7 cellular contexts compared by ENCODE assay signal in genomic region chr5:179795049-179795862, GRCh38. TPM values are rescaled to one million over a fixed set of nuclear protein-coding genes. Genes with fewer than 3 reads are reported as not detected.
DNase-seq lines count a peak whose midpoint lies in the region; ATAC-seq, FAIRE-seq and TF ChIP-seq lines count a peak whose summit lies in the region.

No MANE protein-coding gene starts in this region.

- H3K27ac Mint-ChIP-seq in WTC11: no peak overlapping the region
- H3K27ac Mint-ChIP-seq in glutamatergic neuron (ENCODE audit: unreplicated experiment): no peak overlapping the region

- peaks cover 31% of the 10 kb centered on the region for H3K36me3 ChIP-seq in HUES48 (ENCODE audit: control insufficient read depth, insufficient read depth, low read length)

- no peak overlapping the region for H3K27ac ChIP-seq in HUES48 (ENCODE audit: low read depth, low read length)

- ATAC-seq in WTC11: peak; percentile 28
- no peak for ATAC-seq in sciatic nerve
- ATAC-seq in HG02884 (IDR thresholded peaks at IDR 0.05; ENCODE audit: unreplicated experiment): no peak

- peak overlapping the region; percentile 78 for H3K4me3 ChIP-seq in HUES48 (ENCODE audit: low read depth, low read length)

- H3K36me3 Mint-ChIP-seq in WTC11 (peaks cover 15% of the 10 kb centered on the region), glutamatergic neuron (ENCODE audit: unreplicated experiment) (peaks cover 9% of the 10 kb centered on the region)

- POLR2A ChIA-PET in WTC11 (lab: Charles Lee): interaction anchor here (1.1 kb wide), 1 partner anchor 63 kb away, joined by 3 read pairs; no protein-coding TSS in a partner anchor

- no peak for DNase-seq in GM12892 (ENCODE audit: insufficient read length)
- DNase-seq in WTC11 (ENCODE audit: low spot score): peak; percentile 56
- DNase-seq in glutamatergic neuron: no peak
- peak; percentile 63 for DNase-seq in sciatic nerve (ENCODE audit: low spot score)
- no peak for DNase-seq in DMS114 treated with DMSO at 0.1 percent for 48 hours (lab: John Stamatoyannopoulos, UW; ENCODE audit: unreplicated experiment)

- FAIRE-seq in GM12892 (lab: Jason Lieb, UNC): peak; percentile 92

- no peaks in the 10 kb centered on the region for H3K9me3 ChIP-seq in HUES48 (ENCODE audit: control insufficient read depth, insufficient read depth, low read length)

- TF ChIP-seq CTCF in WTC11 (IDR thresholded peaks at IDR 0.05): no peak
- TF ChIP-seq CTCF in glutamatergic neuron (IDR thresholded peaks at IDR 0.05; ENCODE audit: partially characterized antibody, unreplicated experiment): no peak

- H3K9ac ChIP-seq in HUES48 (ENCODE audit: low read depth, low read length): peak overlapping the region; percentile 44; the same call in 1 of the 2 replicates

- no peaks in the 10 kb centered on the region for H3K9me3 Mint-ChIP-seq in WTC11
- H3K9me3 Mint-ChIP-seq in glutamatergic neuron (ENCODE audit: unreplicated experiment): peaks cover 6% of the 10 kb centered on the region

- H3K27me3 ChIP-seq in HUES48 (ENCODE audit: control insufficient read depth, insufficient read depth, low read length): no peaks in the 10 kb centered on the region

- H3K4me3 Mint-ChIP-seq in WTC11: peak overlapping the region; percentile 67
- peak overlapping the region; percentile 59 for H3K4me3 Mint-ChIP-seq in glutamatergic neuron (ENCODE audit: unreplicated experiment)

- CTCF ChIA-PET in WTC11 (lab: Charles Lee): interaction anchor here (0.5 to 5.7 kb wide), 14 partner anchors 9 to 811 kb away, joined by 3 to 39 read pairs (median 4); partner anchors contain the start of gene SQSTM1

- H3K4me1 Mint-ChIP-seq in WTC11 (peaks cover 18% of the 10 kb centered on the region), glutamatergic neuron (ENCODE audit: low read depth, unreplicated experiment) (no peaks in the 10 kb centered on the region)

- intact Hi-C loops in sciatic nerve (cut with DNase I): no loop called here

- H3K4me1 ChIP-seq in HUES48 (ENCODE audit: control insufficient read depth, insufficient read depth, low read length): peaks cover 9% of the 10 kb centered on the region; the same call in 1 of the 2 replicates

- H3K27me3 Mint-ChIP-seq in WTC11 (ENCODE audit: low read depth) (no peaks in the 10 kb centered on the region), glutamatergic neuron (ENCODE audit: unreplicated experiment) (peaks cover 10% of the 10 kb centered on the region)

- TF ChIP-seq POLR2A in GM12892 (IDR thresholded peaks at IDR 0.05; ENCODE audit: low read depth, low read length): no peak

TF ChIP-seq in WTC11, 78 proteins besides CTCF, POLR2A, EP300 and RAD21 (continues in another document):
- TF ChIP-seq OVOL2 (CRISPR knock-in tag; IDR thresholded peaks at IDR 0.05; ENCODE audit: borderline replicate concordance) (no peak), MLX (CRISPR knock-in tag; IDR thresholded peaks at IDR 0.05) (no peak), CDX4 (CRISPR knock-in tag; IDR thresholded peaks at IDR 0.05; ENCODE audit: borderline replicate concordance) (no peak), HMGA2 (CRISPR knock-in tag; IDR thresholded peaks at IDR 0.05) (no peak), ZNF416 (CRISPR knock-in tag; IDR thresholded peaks at IDR 0.05) (no peak), SOX15 (CRISPR knock-in tag; IDR thresholded peaks at IDR 0.05) (no peak), ZNF232 (CRISPR knock-in tag; IDR thresholded peaks at IDR 0.05) (0 out of 2 replicates have a peak, but pooled peaks have one; percentile 35), ETV6 (CRISPR knock-in tag; IDR thresholded peaks at IDR 0.05) (no peak), ZNF121 (CRISPR knock-in tag; IDR thresholded peaks at IDR 0.05) (peak; percentile 90), NR2C2 (CRISPR knock-in tag; IDR thresholded peaks at IDR 0.05) (no peak), TP53 (CRISPR knock-in tag; IDR thresholded peaks at IDR 0.05) (no peak; the same call in 1 of the 2 replicates), SMAD4 (CRISPR knock-in tag; IDR thresholded peaks at IDR 0.05) (no peak), CREB1 (CRISPR knock-in tag; IDR thresholded peaks at IDR 0.05) (no peak)
- TF ChIP-seq, protein P1, sequence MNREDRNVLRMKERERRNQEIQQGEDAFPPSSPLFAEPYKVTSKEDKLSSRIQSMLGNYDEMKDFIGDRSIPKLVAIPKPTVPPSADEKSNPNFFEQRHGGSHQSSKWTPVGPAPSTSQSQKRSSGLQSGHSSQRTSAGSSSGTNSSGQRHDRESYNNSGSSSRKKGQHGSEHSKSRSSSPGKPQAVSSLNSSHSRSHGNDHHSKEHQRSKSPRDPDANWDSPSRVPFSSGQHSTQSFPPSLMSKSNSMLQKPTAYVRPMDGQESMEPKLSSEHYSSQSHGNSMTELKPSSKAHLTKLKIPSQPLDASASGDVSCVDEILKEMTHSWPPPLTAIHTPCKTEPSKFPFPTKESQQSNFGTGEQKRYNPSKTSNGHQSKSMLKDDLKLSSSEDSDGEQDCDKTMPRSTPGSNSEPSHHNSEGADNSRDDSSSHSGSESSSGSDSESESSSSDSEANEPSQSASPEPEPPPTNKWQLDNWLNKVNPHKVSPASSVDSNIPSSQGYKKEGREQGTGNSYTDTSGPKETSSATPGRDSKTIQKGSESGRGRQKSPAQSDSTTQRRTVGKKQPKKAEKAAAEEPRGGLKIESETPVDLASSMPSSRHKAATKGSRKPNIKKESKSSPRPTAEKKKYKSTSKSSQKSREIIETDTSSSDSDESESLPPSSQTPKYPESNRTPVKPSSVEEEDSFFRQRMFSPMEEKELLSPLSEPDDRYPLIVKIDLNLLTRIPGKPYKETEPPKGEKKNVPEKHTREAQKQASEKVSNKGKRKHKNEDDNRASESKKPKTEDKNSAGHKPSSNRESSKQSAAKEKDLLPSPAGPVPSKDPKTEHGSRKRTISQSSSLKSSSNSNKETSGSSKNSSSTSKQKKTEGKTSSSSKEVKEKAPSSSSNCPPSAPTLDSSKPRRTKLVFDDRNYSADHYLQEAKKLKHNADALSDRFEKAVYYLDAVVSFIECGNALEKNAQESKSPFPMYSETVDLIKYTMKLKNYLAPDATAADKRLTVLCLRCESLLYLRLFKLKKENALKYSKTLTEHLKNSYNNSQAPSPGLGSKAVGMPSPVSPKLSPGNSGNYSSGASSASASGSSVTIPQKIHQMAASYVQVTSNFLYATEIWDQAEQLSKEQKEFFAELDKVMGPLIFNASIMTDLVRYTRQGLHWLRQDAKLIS (CRISPR knock-in tag; IDR thresholded peaks at IDR 0.05; ENCODE audit: borderline replicate concordance): no peak
- TF ChIP-seq, protein P2, sequence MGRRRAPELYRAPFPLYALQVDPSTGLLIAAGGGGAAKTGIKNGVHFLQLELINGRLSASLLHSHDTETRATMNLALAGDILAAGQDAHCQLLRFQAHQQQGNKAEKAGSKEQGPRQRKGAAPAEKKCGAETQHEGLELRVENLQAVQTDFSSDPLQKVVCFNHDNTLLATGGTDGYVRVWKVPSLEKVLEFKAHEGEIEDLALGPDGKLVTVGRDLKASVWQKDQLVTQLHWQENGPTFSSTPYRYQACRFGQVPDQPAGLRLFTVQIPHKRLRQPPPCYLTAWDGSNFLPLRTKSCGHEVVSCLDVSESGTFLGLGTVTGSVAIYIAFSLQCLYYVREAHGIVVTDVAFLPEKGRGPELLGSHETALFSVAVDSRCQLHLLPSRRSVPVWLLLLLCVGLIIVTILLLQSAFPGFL (CRISPR knock-in tag; IDR thresholded peaks at IDR 0.05; ENCODE audit: borderline replicate concordance): no peak
- TF ChIP-seq, protein P3, sequence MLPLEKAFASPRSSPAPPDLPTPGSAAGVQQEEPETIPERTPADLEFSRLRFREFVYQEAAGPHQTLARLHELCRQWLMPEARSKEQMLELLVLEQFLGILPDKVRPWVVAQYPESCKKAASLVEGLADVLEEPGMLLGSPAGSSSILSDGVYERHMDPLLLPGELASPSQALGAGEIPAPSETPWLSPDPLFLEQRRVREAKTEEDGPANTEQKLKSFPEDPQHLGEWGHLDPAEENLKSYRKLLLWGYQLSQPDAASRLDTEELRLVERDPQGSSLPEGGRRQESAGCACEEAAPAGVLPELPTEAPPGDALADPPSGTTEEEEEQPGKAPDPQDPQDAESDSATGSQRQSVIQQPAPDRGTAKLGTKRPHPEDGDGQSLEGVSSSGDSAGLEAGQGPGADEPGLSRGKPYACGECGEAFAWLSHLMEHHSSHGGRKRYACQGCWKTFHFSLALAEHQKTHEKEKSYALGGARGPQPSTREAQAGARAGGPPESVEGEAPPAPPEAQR (CRISPR knock-in tag; IDR thresholded peaks at IDR 0.05): no peak
- TF ChIP-seq, protein P4, sequence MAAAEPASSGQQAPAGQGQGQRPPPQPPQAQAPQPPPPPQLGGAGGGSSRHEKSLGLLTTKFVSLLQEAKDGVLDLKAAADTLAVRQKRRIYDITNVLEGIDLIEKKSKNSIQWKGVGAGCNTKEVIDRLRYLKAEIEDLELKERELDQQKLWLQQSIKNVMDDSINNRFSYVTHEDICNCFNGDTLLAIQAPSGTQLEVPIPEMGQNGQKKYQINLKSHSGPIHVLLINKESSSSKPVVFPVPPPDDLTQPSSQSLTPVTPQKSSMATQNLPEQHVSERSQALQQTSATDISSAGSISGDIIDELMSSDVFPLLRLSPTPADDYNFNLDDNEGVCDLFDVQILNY (CRISPR knock-in tag; IDR thresholded peaks at IDR 0.05): no peak

RNA-seq across cellular contexts. Expression of gene LTC4S, which starts 1.5 kb away (rescaled TPM):
- not detected for polyA plus RNA-seq in GM12892 (2012; ENCODE audit: missing spikeins)
- total RNA-seq in WTC11 (2021) (2.6 to 4.5 TPM (median 3.0 TPM) in 3 replicates), glutamatergic neuron (ENCODE audit: unreplicated experiment) (0.91 TPM), sciatic nerve (21.7 TPM)

RNA-seq across cellular contexts. Expression of gene MGAT4B, which starts 11.4 kb away (rescaled TPM):
- polyA plus RNA-seq in GM12892 (2012; ENCODE audit: missing spikeins): 51.3 TPM
- total RNA-seq in WTC11 (2021) (127 to 151 TPM (median 135 TPM) in 3 replicates), glutamatergic neuron (ENCODE audit: unreplicated experiment) (140 TPM), sciatic nerve (71.7 TPM)

RNA-seq across cellular contexts. Expression of gene SQSTM1, which starts 25.4 kb away (rescaled TPM):
- 58.6 TPM for polyA plus RNA-seq in GM12892 (2012; ENCODE audit: missing spikeins)
- 78.5 to 95.2 TPM (median 86.5 TPM) in 3 replicates for total RNA-seq in WTC11 (2021)
- 97.0 TPM for total RNA-seq in glutamatergic neuron (ENCODE audit: unreplicated experiment)
- total RNA-seq in sciatic nerve: 365 TPM

Comparison
In these comparisons a context has a peak if more than half of its experiments do, and no peak if none do; other contexts are left out.
1. DNase-seq: peak in WTC11 (single experiment) and sciatic nerve (single experiment); none in GM12892 (single experiment), glutamatergic neuron (single experiment) and DMS114 treated with DMSO at 0.1 percent for 48 hours (single experiment).